21 cellular contexts compared by ENCODE assay signal in genomic region chr1:7692038-7692437, GRCh38.
"Had no signal": no experiment of that assay in that cellular context is flagged by ENCODE, and none has a peak within 500 bp of the region (broad histone marks: within the 10 kb centered on the region; RNA-seq: fewer than 3 reads in every experiment).

No MANE protein-coding gene starts in this region.

- H3K36me3 Mint-ChIP-seq: mesothelial cell of epicardium had no signal

- H3K27me3 ChIP-seq: gastrocnemius medialis had no signal

- DNase-seq: cortex of kidney; effector CD8-positive, alpha-beta T cell; effector memory CD8-positive, alpha-beta T cell; endodermal cell; erythroblast; esophagus squamous epithelium; foreskin fibroblast; foreskin melanocyte; gastrocnemius medialis; glutamatergic neuron; heart right ventricle; hippocampal formation; left cardiac atrium; left lung; left ventricle myocardium superior; mesenchymal stem cell; mucosa of descending colon had no signal

- H3K4me3 Mint-ChIP-seq: dendritic cell treated with granulocyte-macrophage colony-stimulating factor and Interleukin-4, amounts not matched to agents 40 ng/mL and 50 ng/mL, for 4 days; effector memory CD8-positive, alpha-beta T cell; endodermal cell; mesothelial cell of epicardium had no signal

- H3K4me1 ChIP-seq: esophagus squamous epithelium, gastrocnemius medialis, left lung, lower lobe of right lung had no signal

- H3K36me3 ChIP-seq: esophagus squamous epithelium, gastrocnemius medialis, heart right ventricle, left lung, lower lobe of right lung had no signal

- H3K9me3 ChIP-seq: gastrocnemius medialis, lower lobe of right lung, mucosa of descending colon had no signal

- H3K27ac Mint-ChIP-seq: dendritic cell treated with granulocyte-macrophage colony-stimulating factor and Interleukin-4, amounts not matched to agents 40 ng/mL and 50 ng/mL, for 4 days; effector memory CD8-positive, alpha-beta T cell; endodermal cell; mesothelial cell of epicardium had no signal

- H3K27ac ChIP-seq: epithelial cell of prostate, esophagus squamous epithelium, gastrocnemius medialis, heart right ventricle, left lung, lower lobe of right lung had no signal

- H3K4me3 ChIP-seq: esophagus squamous epithelium, gastrocnemius medialis, heart right ventricle, left lung, lower lobe of right lung, mucosa of descending colon had no signal
